8 cellular contexts compared by ENCODE assay signal in the genomic region with DNA sequence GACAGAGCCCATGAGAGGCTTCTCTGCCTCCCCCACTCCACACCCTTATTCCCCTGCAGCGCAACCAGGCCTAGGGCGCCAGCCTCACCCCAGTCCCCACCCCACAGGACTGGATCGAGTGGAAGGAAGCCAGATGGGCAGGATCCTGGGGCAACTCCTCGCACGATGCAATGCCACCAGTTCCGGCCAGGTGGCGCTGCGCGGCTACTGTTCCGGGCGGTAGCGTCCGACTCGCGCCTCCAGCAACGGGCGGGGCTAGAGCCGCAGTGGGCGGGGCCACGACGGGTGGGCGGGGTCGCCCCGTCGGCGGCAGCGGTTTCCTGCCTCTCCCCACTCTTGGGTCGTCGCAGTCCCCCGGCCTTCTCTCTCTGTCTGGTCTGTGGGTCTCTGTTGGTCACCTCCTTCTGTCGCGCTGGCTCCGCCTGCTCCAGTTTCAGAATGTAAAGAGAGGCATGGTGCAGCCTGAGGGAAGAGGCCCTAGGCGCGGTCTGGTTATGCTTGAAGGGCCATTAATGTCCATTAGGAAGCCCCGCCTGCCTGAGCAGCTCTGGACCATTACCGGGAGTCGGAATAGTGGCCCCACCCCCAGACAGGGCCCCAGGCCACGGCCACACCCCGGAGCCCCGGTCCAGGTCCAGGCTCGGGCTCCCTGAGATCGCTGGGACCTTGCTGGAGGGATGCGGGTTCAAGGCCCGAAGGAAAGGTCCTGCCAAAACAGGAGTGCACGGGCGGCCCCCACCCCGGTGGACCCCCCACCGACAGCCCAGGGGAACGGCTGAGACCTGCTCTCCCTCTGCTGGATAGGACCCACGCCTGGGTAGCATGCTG. TPM values are rescaled to one million over a fixed set of nuclear protein-coding genes. Genes with fewer than 3 reads are reported as not detected.
DNase-seq lines count a peak whose midpoint lies in the region; TF ChIP-seq lines count a peak whose summit lies in the region.

No MANE protein-coding gene starts in this region.

- no peaks in the 10 kb centered on the region for H3K9me3 ChIP-seq in neural progenitor cell (ENCODE audit: low read depth)
- H3K9me3 ChIP-seq in stomach smooth muscle (ENCODE audit: control insufficient read depth in 2 of 2, low read length in 2 of 2): no peaks in the 10 kb centered on the region

- H3K9ac ChIP-seq in neural progenitor cell (no peak overlapping the region), stomach smooth muscle (ENCODE audit: low read length in 2 of 2) (no peak overlapping the region)

- peak overlapping the region; percentile 85 for H3K4me2 ChIP-seq in neural progenitor cell

- peak overlapping the region; percentile 93 for H2AFZ ChIP-seq in neural progenitor cell (replicated peaks)

- peak; percentile 66 for TF ChIP-seq POLR2A in Raji (IDR thresholded peaks at IDR 0.05; ENCODE audit: insufficient read depth, low read depth, low read length)

- H3K36me3 ChIP-seq in neural progenitor cell (no peaks in the 10 kb centered on the region), stomach smooth muscle (ENCODE audit: control insufficient read depth in 2 of 2, insufficient read depth in 2 of 2, low read length in 2 of 2) (no peaks in the 10 kb centered on the region)

- peak overlapping the region; percentile 45 for H3K4me3 ChIP-seq in neural progenitor cell
- H3K4me3 ChIP-seq in stomach smooth muscle (ENCODE audit: low read length in 2 of 2): peak overlapping the region; percentile 69 to 71

- H3K79me2 ChIP-seq in neural progenitor cell (ENCODE audit: low read depth): no peaks in the 10 kb centered on the region

- H3K4me1 ChIP-seq in neural progenitor cell (peaks cover 19% of the 10 kb centered on the region), stomach smooth muscle (ENCODE audit: control insufficient read depth, insufficient read depth, low read length) (peaks cover 55% of the 10 kb centered on the region)

- peak; percentile 81 for DNase-seq in COR-L47 (lab: John Stamatoyannopoulos, UW)
- DNase-seq in GM20000 (ENCODE audit: low spot score): peak; percentile 99
- peak; percentile 95 for DNase-seq in KBM-7
- peak; percentile 93 for DNase-seq in activated gamma-delta T cell (lab: John Stamatoyannopoulos, UW)
- peak; percentile 79 for DNase-seq in foreskin melanocyte
- peak; percentile 93 for DNase-seq in neural progenitor cell (ENCODE audit: low spot score)

- H3K4me1 Mint-ChIP-seq in neural progenitor cell: peaks cover 22% of the 10 kb centered on the region

- H3K27me3 Mint-ChIP-seq in neural progenitor cell (ENCODE audit: insufficient read depth, low read depth): peaks cover 40% of the 10 kb centered on the region

- H3K27me3 ChIP-seq in neural progenitor cell (peaks cover 97% of the 10 kb centered on the region), stomach smooth muscle (ENCODE audit: control insufficient read depth in 1 of 2, insufficient read depth in 2 of 2, low read length in 2 of 2) (peaks cover 11 to 25% of the 10 kb centered on the region in 2 donors)

- no peaks in the 10 kb centered on the region for H3K9me3 Mint-ChIP-seq in neural progenitor cell

- peaks cover 17% of the 10 kb centered on the region for H3F3A ChIP-seq in neural progenitor cell (ENCODE audit: low read depth)

- peaks cover 4% of the 10 kb centered on the region for H4K20me1 ChIP-seq in neural progenitor cell (ENCODE audit: low read depth)

- peak overlapping the region; percentile 96 for H3K27ac Mint-ChIP-seq in neural progenitor cell

- H3K27ac ChIP-seq in neural progenitor cell (no peak overlapping the region), stomach smooth muscle (ENCODE audit: low read length) (peak overlapping the region; percentile 18)

- no peaks in the 10 kb centered on the region for H3K36me3 Mint-ChIP-seq in neural progenitor cell

- in situ Hi-C loops in KBM-7 (cut with MboI; ENCODE audit: low pct_unique_long_range_greater_than_20kb, low sequenced_read_pairs): loop anchor here (10.0 kb wide), 1 partner anchor 121 kb away; the partner anchor contains the start of gene RAB26

- H3K4me3 Mint-ChIP-seq in neural progenitor cell: peak overlapping the region; percentile 84

- TF ChIP-seq CTCF in GM20000 (IDR thresholded peaks at IDR 0.05; ENCODE audit: extremely low read depth, missing control alignments) (peak; percentile 94), neural progenitor cell (IDR thresholded peaks at IDR 0.05) (peak; percentile 92)

RNA-seq across cellular contexts. Expression of gene NHERF2, which starts 3.4 kb away (rescaled TPM):
- 3.0 and 9.1 TPM in 2 replicates for total RNA-seq in neural progenitor cell (ENCODE audit: low replicate concordance)

RNA-seq across cellular contexts. Expression of gene NPW, which starts 3.7 kb away (rescaled TPM):
- total RNA-seq in neural progenitor cell (ENCODE audit: low replicate concordance): 0.99 TPM in 1 of 2 replicates, not detected in the other

RNA-seq across cellular contexts. Expression of gene ZNF598, which starts 13.7 kb away (rescaled TPM):
- 12.7 and 31.2 TPM in 2 replicates for total RNA-seq in neural progenitor cell (ENCODE audit: low replicate concordance)

RNA-seq across cellular contexts. Expression of gene NTHL1, which starts 24.3 kb away (rescaled TPM):
- total RNA-seq in neural progenitor cell (ENCODE audit: low replicate concordance): 26.3 and 43.6 TPM in 2 replicates

RNA-seq across cellular contexts. Expression of gene TSC2, which starts 24.5 kb away (rescaled TPM):
- total RNA-seq in neural progenitor cell (ENCODE audit: low replicate concordance): 55.1 and 63.4 TPM in 2 replicates
